In genomic region chr9:137463194-137463930, GRCh38 we compare ENCODE assay signal across 20 cellular contexts. TPM values are rescaled to one million over a fixed set of nuclear protein-coding genes. Genes with fewer than 3 reads are reported as not detected.
DNase-seq lines count a peak whose midpoint lies in the region; ATAC-seq and TF ChIP-seq lines count a peak whose summit lies in the region.
"Had no signal": no experiment of that assay in that cellular context is flagged by ENCODE, and none has a peak within 500 bp of the region (broad histone marks: within the 10 kb centered on the region; RNA-seq: fewer than 3 reads in every experiment).

No MANE protein-coding gene starts in this region.

- no peak for TF ChIP-seq POLR2A in spleen (IDR thresholded peaks at IDR 0.05)

- TF ChIP-seq CTCF in spleen (IDR thresholded peaks at IDR 0.05 in 8 of 11, conservative IDR thresholded peaks at IDR 0.05 in 3 of 11): no peak

- H3K36me3 ChIP-seq in spleen: no peaks in the 10 kb centered on the region

- H3K36me3 Mint-ChIP-seq in activated naive CD4-positive, alpha-beta T cell treated with anti-CD3 and anti-CD28 coated beads, Interleukin-2, amount 50 U/mL, for 72 hours: no peaks in the 10 kb centered on the region
- H3K36me3 Mint-ChIP-seq in IgD-negative memory B cell (no peaks in the 10 kb centered on the region), immature natural killer cell (no peaks in the 10 kb centered on the region)
- H3K36me3 Mint-ChIP-seq: brain had no signal

- no peak for ATAC-seq in activated naive CD4-positive, alpha-beta T cell treated with anti-CD3 and anti-CD28 coated beads, Interleukin-2, amount 50 U/mL, for 72 hours
- ATAC-seq in HG02981 (IDR thresholded peaks at IDR 0.05; ENCODE audit: unreplicated experiment) (no peak), GM21390 (IDR thresholded peaks at IDR 0.05; ENCODE audit: unreplicated experiment) (no peak)

- in situ Hi-C loops in ACHN (cut with HindIII; ENCODE audit: low pct_ligation_motif_present, low pct_unique_long_range_greater_than_20kb, low sequenced_read_pairs): no loop called here

- no peaks in the 10 kb centered on the region for H3K9me3 ChIP-seq in spleen

- 84 to 97% (median 96%) methylated on average over 11 to 25 of the region's 25 CpGs for WGBS in spleen, 5 donors

- peak overlapping the region in 2 of 4 donors; percentile 63 to 71 for H3K4me3 Mint-ChIP-seq in IgD-negative memory B cell
- H3K4me3 Mint-ChIP-seq in immature natural killer cell: peak overlapping the region in 3 of 5 donors; percentile 30 to 57 (median 55)
- H3K4me3 Mint-ChIP-seq: brain, nephron progenitor cell had no signal

- DNase-seq in activated naive CD4-positive, alpha-beta T cell treated with anti-CD3 and anti-CD28 coated beads, Interleukin-2, amount 50 U/mL, for 16 hours: peak; percentile 9
- no peak for DNase-seq in activated naive CD4-positive, alpha-beta T cell treated with anti-CD3 and anti-CD28 coated beads, Interleukin-2, amount 50 U/mL, for 72 hours (ENCODE audit: low spot score in 2 of 2)
- DNase-seq in immature natural killer cell (no peak), spleen (peak; percentile 78), ACHN (no peak)
- DNase-seq: activated gamma-delta T cell, Calu3, mammary epithelial cell, NCI-H1436 treated with DMSO at 0.1 percent for 48 hours, NCI-H226, nephron progenitor cell, retina, SW 1271 had no signal

- no peak overlapping the region for H3K4me3 ChIP-seq in spleen

- peak overlapping the region in 1 of 8 donors; percentile 89 for H3K27ac ChIP-seq in spleen

- peaks cover 0 to 16% (median 0%) of the 10 kb centered on the region in 7 donors for H3K27me3 ChIP-seq in spleen (replicated peaks in 1 of 7)

- H3K9me3 Mint-ChIP-seq in activated naive CD4-positive, alpha-beta T cell treated with anti-CD3 and anti-CD28 coated beads, Interleukin-2, amount 50 U/mL, for 72 hours: no peaks in the 10 kb centered on the region
- H3K9me3 Mint-ChIP-seq in IgD-negative memory B cell: no peaks in the 10 kb centered on the region
- H3K9me3 Mint-ChIP-seq in immature natural killer cell: no peaks in the 10 kb centered on the region
- H3K9me3 Mint-ChIP-seq: brain, nephron progenitor cell had no signal

- no peak overlapping the region for H3K27ac Mint-ChIP-seq in activated naive CD4-positive, alpha-beta T cell treated with anti-CD3 and anti-CD28 coated beads, Interleukin-2, amount 50 U/mL, for 72 hours
- H3K27ac Mint-ChIP-seq in IgD-negative memory B cell (peak overlapping the region in 2 of 3 donors; percentile 27 to 71), immature natural killer cell (peak overlapping the region; percentile 16 to 92 (median 84))
- H3K27ac Mint-ChIP-seq: nephron progenitor cell had no signal

- peaks cover 18 to 43% (median 39%) of the 10 kb centered on the region in 6 donors for H3K4me1 ChIP-seq in spleen

- intact Hi-C loops in spleen (cut with DNase I; ENCODE audit: low total_unique reads): no loop called here

- H3K4me1 Mint-ChIP-seq in IgD-negative memory B cell (peaks cover 0 to 4% (median 2%) of the 10 kb centered on the region in 3 donors), immature natural killer cell (peaks cover 9 to 27% of the 10 kb centered on the region in 2 donors)

- H3K27me3 Mint-ChIP-seq in IgD-negative memory B cell (no peaks in the 10 kb centered on the region), immature natural killer cell (ENCODE audit: low read depth in 3 of 3) (peaks cover 9 to 11% (median 10%) of the 10 kb centered on the region in 3 donors)

RNA-seq across cellular contexts. Expression of gene NSMF, which starts 4.2 kb away (rescaled TPM):
- 10 to 100 TPM; 12.0 to 61.3 TPM for total RNA-seq in activated naive CD4-positive, alpha-beta T cell treated with anti-CD3 and anti-CD28 coated beads, Interleukin-2, amount 50 U/mL, for 72 hours
- polyA plus RNA-seq in IgD-negative memory B cell (3.4 TPM), immature natural killer cell (10 to 100 TPM in 1 of 3 donors, 1 to 10 TPM in 2; 9.4 to 14.3 (median 9.6) TPM), spleen (10 to 100 TPM; 21.8 to 49.3 (median 26.7) TPM)
- total RNA-seq in spleen: 10 to 100 TPM; 21.8 to 39.0 (median 25.5) TPM

RNA-seq across cellular contexts. Expression of gene ENTPD8, which starts 22.2 kb away (rescaled TPM):
- not detected for total RNA-seq in activated naive CD4-positive, alpha-beta T cell treated with anti-CD3 and anti-CD28 coated beads, Interleukin-2, amount 50 U/mL, for 72 hours
- polyA plus RNA-seq in IgD-negative memory B cell (not detected), immature natural killer cell (not detected), spleen (under 1 TPM; 0.07 to 0.10 (median 0.09) TPM)
- total RNA-seq in spleen: under 1 TPM in 3 of 7 donors, not detected in 4; 0.26 to 0.37 (median 0.28) TPM
- total RNA-seq: epithelial cell of proximal tubule, HT1080 had no signal
- polyA plus RNA-seq: urinary bladder had no signal

RNA-seq across cellular contexts. Expression of gene NOXA1, which starts 40.2 kb away (rescaled TPM):
- total RNA-seq in activated naive CD4-positive, alpha-beta T cell treated with anti-CD3 and anti-CD28 coated beads, Interleukin-2, amount 50 U/mL, for 72 hours: 1 to 10 TPM in 1 of 2 donors, not detected in 1; 1.5 TPM
- 1.4 TPM for polyA plus RNA-seq in IgD-negative memory B cell
- polyA plus RNA-seq in immature natural killer cell: 1 to 10 TPM; 1.2 to 2.1 (median 1.4) TPM
- 10 to 100 TPM in 2 of 7 donors, 1 to 10 TPM in 5; 1.9 to 15.0 (median 5.3) TPM for total RNA-seq in spleen
- polyA plus RNA-seq in spleen: 10 to 100 TPM in 1 of 3 donors, 1 to 10 TPM in 2; 3.2 to 10.7 (median 7.8) TPM
- total RNA-seq: HT1080 had no signal

RNA-seq across cellular contexts. Expression of gene EXD3, which starts 40.4 kb away (rescaled TPM):
- 10 to 100 TPM in 1 of 2 donors, 1 to 10 TPM in 1; 7.9 to 14.8 TPM for total RNA-seq in activated naive CD4-positive, alpha-beta T cell treated with anti-CD3 and anti-CD28 coated beads, Interleukin-2, amount 50 U/mL, for 72 hours
- polyA plus RNA-seq in IgD-negative memory B cell (5.6 TPM), immature natural killer cell (1 to 10 TPM; 1.6 to 6.3 (median 4.3) TPM), spleen (10 to 100 TPM; 15.6 to 62.3 (median 43.4) TPM)
- total RNA-seq in spleen: 10 to 100 TPM; 14.5 to 52.8 (median 29.8) TPM

Comparison
In these comparisons a context has a peak if more than half of its experiments do, and no peak if none do; other contexts are left out.
1. DNase-seq: peak in activated naive CD4-positive, alpha-beta T cell treated with anti-CD3 and anti-CD28 coated beads, Interleukin-2, amount 50 U/mL, for 16 hours (single experiment) and spleen (single experiment); none in activated naive CD4-positive, alpha-beta T cell treated with anti-CD3 and anti-CD28 coated beads, Interleukin-2, amount 50 U/mL, for 72 hours (0 of 2), immature natural killer cell (0 of 3) and ACHN (single experiment).
2. H3K27ac Mint-ChIP-seq: peak in IgD-negative memory B cell (2 of 3) and immature natural killer cell (6 of 6); none in activated naive CD4-positive, alpha-beta T cell treated with anti-CD3 and anti-CD28 coated beads, Interleukin-2, amount 50 U/mL, for 72 hours (0 of 2).